24 cellular contexts compared by ENCODE assay signal in the genomic region with DNA sequence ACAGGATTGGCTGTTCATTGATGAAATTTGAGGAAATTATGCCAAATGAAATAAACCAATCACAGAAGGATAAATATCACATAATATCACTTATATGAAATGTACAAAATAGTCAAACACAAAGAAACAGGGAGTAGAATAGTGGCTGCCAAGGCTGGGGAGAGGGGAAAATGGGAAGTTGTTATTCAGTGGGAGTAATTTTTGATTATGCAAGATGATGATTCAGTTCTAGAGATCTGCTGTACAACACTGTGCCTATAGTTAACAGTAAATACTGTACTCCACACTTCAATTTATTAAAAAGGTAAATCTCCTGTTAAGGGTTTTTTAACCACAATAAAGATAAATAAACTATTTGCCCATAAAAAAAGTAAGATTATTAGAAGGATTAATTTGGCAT.
A peak's percentile ranks its signal among the peaks of the same experiment; 100 is the strongest.
DNase-seq lines count a peak whose midpoint lies in the region; ATAC-seq and TF ChIP-seq lines count a peak whose summit lies in the region.
"Had no signal": no experiment of that assay in that cellular context is flagged by ENCODE, and none has a peak within 500 bp of the region (broad histone marks: within the 10 kb centered on the region; RNA-seq: fewer than 3 reads in every experiment).

No MANE protein-coding gene starts in this region.

- H3K4me1 ChIP-seq in breast epithelium, result no peaks in the 10 kb centered on the region

- H3K27me3 ChIP-seq in breast epithelium, result no peaks in the 10 kb centered on the region
- H3K27me3 ChIP-seq: hepatocyte had no signal

- TF ChIP-seq POLR2A in breast epithelium (IDR thresholded peaks at IDR 0.05), result no peak

- no peak overlapping the region for H3K4me3 ChIP-seq in breast epithelium
- H3K4me3 ChIP-seq: hepatocyte, mucosa of descending colon had no signal

- DNase-seq in MCF 10A (ENCODE audit: unreplicated experiment) (peak; percentile 32), breast epithelium (ENCODE audit: low spot score in 2 of 2) (no peak), NOMO-1 (lab: John Stamatoyannopoulos, UW; ENCODE audit: unreplicated experiment in 2 of 2) (peak; percentile 61 to 81), GF-D8 (lab: John Stamatoyannopoulos, UW) (no peak)
- no peak for DNase-seq in stimulated activated CD4-positive, alpha-beta T cell treated with anti-CD3 and anti-CD28 coated beads, Interleukin-15, amount 100 ng/mL, for 24 hours
- DNase-seq in effector CD8-positive, alpha-beta T cell (lab: John Stamatoyannopoulos, UW), result no peak
- DNase-seq: activated CD4-positive, alpha-beta memory T cell treated with anti-CD3 and anti-CD28 coated beads, Interleukin-2, amount 10 ng/mL, durations not matched to agents 7 days and 5 days; activated CD4-positive, alpha-beta T cell treated with anti-CD3 and anti-CD28 coated beads for 1 hour; activated CD8-positive, alpha-beta memory T cell treated with anti-CD3 and anti-CD28 coated beads, Interleukin-2, amount 50 U/mL, for 4 hours; activated naive CD4-positive, alpha-beta T cell treated with Interleukin-2 at 50 U/mL for 16 hours; CD8-positive, alpha-beta T cell; GOT3; HFFc6; mucosa of descending colon; NCI-H2029; NCI-H524 treated with DMSO at 0.1 percent for 48 hours; stimulated activated CD4-positive, alpha-beta T cell treated with anti-CD3 and anti-CD28 coated beads, Interleukin-4, amount 100 ng/mL, for 4 hours; substantia nigra; T-helper 17 cell had no signal

- ATAC-seq in GM18498 (IDR thresholded peaks at IDR 0.05; ENCODE audit: unreplicated experiment), result no peak
- ATAC-seq: CD8-positive, alpha-beta T cell; mucosa of descending colon; T-helper 17 cell had no signal

- POLR2A ChIA-PET in MCF 10A (lab: Yijun Ruan, JAX), result no interaction called here

- H3K4me3 Mint-ChIP-seq in MCF 10A (ENCODE audit: unreplicated experiment), result no peak overlapping the region
- H3K4me3 Mint-ChIP-seq in dendritic cell treated with granulocyte-macrophage colony-stimulating factor and Interleukin-4, amounts not matched to agents 40 ng/mL and 50 ng/mL, for 4 days, result peak overlapping the region; percentile 38
- H3K4me3 Mint-ChIP-seq: activated CD4-positive, alpha-beta memory T cell treated with anti-CD3 and anti-CD28 coated beads, Interleukin-2, amount 10 ng/mL, durations not matched to agents 7 days and 5 days; activated T-helper 1 cell treated with anti-CD3 and anti-CD28 coated beads, Interleukin-12 subunit alpha, Interleukin-12 subunit beta, Interleukin-2, Interleukin-4 antibody, amounts not matched to agents 30 ng/mL and 10 ng/mL and 1 ng/mL, durations not matched to agents 14 hours and 24 hours and 36 hours; CD8-positive, alpha-beta T cell; HFFc6; nephron; T-helper 17 cell had no signal

- intact Hi-C loops in MCF 10A (cut with micrococcal nuclease) (no loop called here), breast epithelium (cut with DNase I; ENCODE audit: low total_unique reads) (no loop called here)
- intact Hi-C loops in dendritic cell treated with granulocyte-macrophage colony-stimulating factor and Interleukin-4, amounts not matched to agents 40 ng/mL and 50 ng/mL, for 4 days (cut with micrococcal nuclease), result no loop called here

- BruUV-seq in MCF 10A (replicated peaks; lab: Mats Ljungman, UMichigan), result no TSS peak

- CTCF ChIA-PET in MCF 10A (lab: Yijun Ruan, JAX), result interaction anchor here (0.9 kb wide), 1 partner anchor 44 kb away, joined by 3 read pairs; no protein-coding TSS in a partner anchor

- H3K27me3 Mint-ChIP-seq in MCF 10A (ENCODE audit: insufficient read depth, unreplicated experiment), result no peaks in the 10 kb centered on the region
- no peaks in the 10 kb centered on the region for H3K27me3 Mint-ChIP-seq in dendritic cell treated with granulocyte-macrophage colony-stimulating factor and Interleukin-4, amounts not matched to agents 40 ng/mL and 50 ng/mL, for 4 days

- TF ChIP-seq CTCF in MCF 10A (IDR thresholded peaks at IDR 0.05; ENCODE audit: unreplicated experiment), result no peak
- no peak for TF ChIP-seq CTCF in breast epithelium (IDR thresholded peaks at IDR 0.05)

- no peaks in the 10 kb centered on the region for H3K36me3 ChIP-seq in breast epithelium

- H3K27ac Mint-ChIP-seq in MCF 10A (ENCODE audit: low read depth, unreplicated experiment), result no peak overlapping the region
- peak overlapping the region; percentile 77 for H3K27ac Mint-ChIP-seq in dendritic cell treated with granulocyte-macrophage colony-stimulating factor and Interleukin-4, amounts not matched to agents 40 ng/mL and 50 ng/mL, for 4 days
- H3K27ac Mint-ChIP-seq: activated CD4-positive, alpha-beta memory T cell treated with anti-CD3 and anti-CD28 coated beads, Interleukin-2, amount 10 ng/mL, durations not matched to agents 7 days and 5 days; activated T-helper 1 cell treated with anti-CD3 and anti-CD28 coated beads, Interleukin-12 subunit alpha, Interleukin-12 subunit beta, Interleukin-2, Interleukin-4 antibody, amounts not matched to agents 30 ng/mL and 10 ng/mL and 1 ng/mL, durations not matched to agents 14 hours and 24 hours and 36 hours; CD8-positive, alpha-beta T cell; HFFc6; nephron; T-helper 17 cell had no signal

- H3K27ac ChIP-seq in breast epithelium, result no peak overlapping the region
- H3K27ac ChIP-seq: hepatocyte had no signal

- H3K9me3 ChIP-seq in breast epithelium, result no peaks in the 10 kb centered on the region
- H3K9me3 ChIP-seq: mucosa of descending colon had no signal

- peaks cover 9% of the 10 kb centered on the region for H3K4me1 Mint-ChIP-seq in MCF 10A (ENCODE audit: insufficient read depth, unreplicated experiment)
- H3K4me1 Mint-ChIP-seq in dendritic cell treated with granulocyte-macrophage colony-stimulating factor and Interleukin-4, amounts not matched to agents 40 ng/mL and 50 ng/mL, for 4 days (ENCODE audit: low read depth), result peaks cover 61% of the 10 kb centered on the region
- H3K4me1 Mint-ChIP-seq: activated CD4-positive, alpha-beta memory T cell treated with anti-CD3 and anti-CD28 coated beads, Interleukin-2, amount 10 ng/mL, durations not matched to agents 7 days and 5 days; nephron had no signal

- no peaks in the 10 kb centered on the region for H3K36me3 Mint-ChIP-seq in MCF 10A (ENCODE audit: insufficient read depth, unreplicated experiment)
- H3K36me3 Mint-ChIP-seq in dendritic cell treated with granulocyte-macrophage colony-stimulating factor and Interleukin-4, amounts not matched to agents 40 ng/mL and 50 ng/mL, for 4 days (ENCODE audit: low read depth), result peaks cover 60% of the 10 kb centered on the region
- H3K36me3 Mint-ChIP-seq: CD8-positive, alpha-beta T cell had no signal

- no peaks in the 10 kb centered on the region for H3K9me3 Mint-ChIP-seq in MCF 10A (ENCODE audit: unreplicated experiment)
- no peaks in the 10 kb centered on the region for H3K9me3 Mint-ChIP-seq in dendritic cell treated with granulocyte-macrophage colony-stimulating factor and Interleukin-4, amounts not matched to agents 40 ng/mL and 50 ng/mL, for 4 days
- H3K9me3 Mint-ChIP-seq: activated CD4-positive, alpha-beta memory T cell treated with anti-CD3 and anti-CD28 coated beads, Interleukin-2, amount 10 ng/mL, durations not matched to agents 7 days and 5 days; activated T-helper 1 cell treated with anti-CD3 and anti-CD28 coated beads, Interleukin-12 subunit alpha, Interleukin-12 subunit beta, Interleukin-2, Interleukin-4 antibody, amounts not matched to agents 30 ng/mL and 10 ng/mL and 1 ng/mL, durations not matched to agents 14 hours and 24 hours and 36 hours; CD8-positive, alpha-beta T cell; HFFc6; nephron had no signal

Comparison
In these comparisons a context has a peak if more than half of its experiments do, and no peak if none do; other contexts are left out.
1. DNase-seq: peak in MCF 10A (single experiment) and NOMO-1 (2 of 2); none in breast epithelium (0 of 2), GF-D8 (single experiment), stimulated activated CD4-positive, alpha-beta T cell treated with anti-CD3 and anti-CD28 coated beads, Interleukin-15, amount 100 ng/mL, for 24 hours (single experiment) and effector CD8-positive, alpha-beta T cell (single experiment).